In genomic region chr13:34255695-34256094, GRCh38 we compare ENCODE assay signal across 9 cellular contexts.
"Had no signal": no experiment of that assay in that cellular context is flagged by ENCODE, and none has a peak within 500 bp of the region (broad histone marks: within the 10 kb centered on the region; RNA-seq: fewer than 3 reads in every experiment).

No MANE protein-coding gene starts in this region.

- H3K4me2 ChIP-seq: KMS-11 had no signal

- H3K9ac ChIP-seq: GM23248, KMS-11 had no signal

- H3K27me3 Mint-ChIP-seq: IgD-negative memory B cell had no signal

- DNase-seq: GM23248, GOT3, H7 had no signal

- H3K4me3 ChIP-seq: GM23248, HAP-1 had no signal

- ATAC-seq: HCT116, HepG2 had no signal

- H3K9me3 ChIP-seq: HAP-1 had no signal

- H3K27ac ChIP-seq: GM23248, HL-60, KMS-11 had no signal

- H3K27ac Mint-ChIP-seq: IgD-negative memory B cell had no signal

- H2AFZ ChIP-seq: GM23248 had no signal

- H3K36me3 ChIP-seq: HAP-1 had no signal
